24 cellular contexts compared by ENCODE assay signal in genomic region chr7:149450821-149451220, GRCh38.
"Had no signal": no experiment of that assay in that cellular context is flagged by ENCODE, and none has a peak within 500 bp of the region (broad histone marks: within the 10 kb centered on the region; RNA-seq: fewer than 3 reads in every experiment).

No MANE protein-coding gene starts in this region.

- H3K27me3 Mint-ChIP-seq: activated naive CD8-positive, alpha-beta T cell; activated T-helper 17 cell treated with anti-CD3 and anti-CD28 coated beads, Interleukin-2, amount 50 U/mL, for 72 hours; central memory CD8-positive, alpha-beta T cell; dendritic cell treated with granulocyte-macrophage colony-stimulating factor and Interleukin-4, amounts not matched to agents 40 ng/mL and 50 ng/mL, for 4 days; stimulated activated naive CD8-positive, alpha-beta T cell treated with anti-CD3 and anti-CD28 coated beads, Interleukin-15, Interleukin-2, amounts not matched to agents 100 ng/mL and 50 ng/mL, for 24 hours had no signal

- ATAC-seq: activated T-helper 17 cell treated with anti-CD3 and anti-CD28 coated beads, Interleukin-2, amount 50 U/mL, for 72 hours; sciatic nerve; stimulated activated effector memory CD8-positive, alpha-beta T cell treated with anti-CD3 and anti-CD28 coated beads, Interleukin-12 subunit alpha, Interleukin-12 subunit beta, amount 100 ng/mL, for 72 hours had no signal

- H3K4me3 Mint-ChIP-seq: activated naive CD8-positive, alpha-beta T cell; activated T-helper 17 cell treated with anti-CD3 and anti-CD28 coated beads, Interleukin-2, amount 50 U/mL, for 72 hours; central memory CD8-positive, alpha-beta T cell; dendritic cell treated with granulocyte-macrophage colony-stimulating factor and Interleukin-4, amounts not matched to agents 40 ng/mL and 50 ng/mL, for 4 days; nephron; stimulated activated effector memory CD8-positive, alpha-beta T cell treated with anti-CD3 and anti-CD28 coated beads, Interleukin-12 subunit alpha, Interleukin-12 subunit beta, amount 100 ng/mL, for 72 hours; stimulated activated naive CD8-positive, alpha-beta T cell treated with anti-CD3 and anti-CD28 coated beads, Interleukin-15, Interleukin-2, amounts not matched to agents 100 ng/mL and 50 ng/mL, for 24 hours had no signal

- DNase-seq: activated CD4-positive, alpha-beta T cell treated with anti-CD3 and anti-CD28 coated beads for 4 hours; activated CD4-positive, alpha-beta T cell treated with anti-CD3 and anti-CD28 coated beads, Interleukin-2, amount 50 U/mL, for 4 hours; activated T-cell treated with anti-CD3 and anti-CD28 coated beads, Interleukin-2, amount 50 U/mL, for 1 hour; anterior cingulate cortex; effector CD4-positive, alpha-beta T cell; left ventricle myocardium inferior; stimulated activated CD4-positive, alpha-beta T cell treated with anti-CD3 and anti-CD28 coated beads, Interleukin-4, amount 100 ng/mL, for 24 hours; T-helper 1 cell; trophoblast cell had no signal

- H3K4me3 ChIP-seq: left ventricle myocardium inferior, skin epidermis, thoracic aorta had no signal

- H3K27ac ChIP-seq: epithelial cell of prostate, left ventricle myocardium inferior, skin epidermis, thoracic aorta, VCaP had no signal

- H3K4me1 Mint-ChIP-seq: activated T-helper 17 cell treated with anti-CD3 and anti-CD28 coated beads, Interleukin-2, amount 50 U/mL, for 72 hours; nephron had no signal

- H3K9me3 ChIP-seq: left ventricle myocardium inferior, thoracic aorta had no signal

- H3K4me1 ChIP-seq: left ventricle myocardium inferior had no signal

- FAIRE-seq: endometrium, frontal cortex, islet of Langerhans had no signal

- H3K27ac Mint-ChIP-seq: activated naive CD8-positive, alpha-beta T cell; activated T-helper 17 cell treated with anti-CD3 and anti-CD28 coated beads, Interleukin-2, amount 50 U/mL, for 72 hours; dendritic cell treated with granulocyte-macrophage colony-stimulating factor and Interleukin-4, amounts not matched to agents 40 ng/mL and 50 ng/mL, for 4 days; nephron; stimulated activated effector memory CD8-positive, alpha-beta T cell treated with anti-CD3 and anti-CD28 coated beads, Interleukin-12 subunit alpha, Interleukin-12 subunit beta, amount 100 ng/mL, for 72 hours; stimulated activated naive CD8-positive, alpha-beta T cell treated with anti-CD3 and anti-CD28 coated beads, Interleukin-15, Interleukin-2, amounts not matched to agents 100 ng/mL and 50 ng/mL, for 24 hours had no signal

- H3K9me3 Mint-ChIP-seq: activated T-helper 17 cell treated with anti-CD3 and anti-CD28 coated beads, Interleukin-2, amount 50 U/mL, for 72 hours; central memory CD8-positive, alpha-beta T cell; dendritic cell treated with granulocyte-macrophage colony-stimulating factor and Interleukin-4, amounts not matched to agents 40 ng/mL and 50 ng/mL, for 4 days; nephron; stimulated activated effector memory CD8-positive, alpha-beta T cell treated with anti-CD3 and anti-CD28 coated beads, Interleukin-12 subunit alpha, Interleukin-12 subunit beta, amount 100 ng/mL, for 72 hours; stimulated activated naive CD8-positive, alpha-beta T cell treated with anti-CD3 and anti-CD28 coated beads, Interleukin-15, Interleukin-2, amounts not matched to agents 100 ng/mL and 50 ng/mL, for 24 hours had no signal
